In the genomic region with DNA sequence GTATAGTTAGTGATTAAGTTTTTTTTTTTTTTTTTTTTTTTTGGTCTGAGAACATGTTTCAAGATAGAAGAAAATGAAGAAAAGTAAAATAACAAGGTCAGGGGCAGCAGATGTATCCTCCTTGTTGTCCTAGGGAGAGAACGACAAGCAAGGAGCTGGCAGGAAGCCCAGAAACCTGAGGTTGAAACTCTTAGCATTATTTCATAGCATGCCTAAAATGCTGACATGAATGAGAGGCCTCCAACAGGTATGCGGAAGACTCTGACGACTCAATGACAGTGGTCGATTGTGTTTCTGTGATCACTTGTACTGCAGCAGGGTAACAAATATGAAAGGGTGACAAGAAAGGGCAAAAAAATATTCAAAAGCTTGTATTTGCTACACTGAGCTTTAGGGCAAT, we compare ENCODE assay signal across 14 cellular contexts.
DNase-seq lines count a peak whose midpoint lies in the region; ATAC-seq and TF ChIP-seq lines count a peak whose summit lies in the region.
"Had no signal": no experiment of that assay in that cellular context is flagged by ENCODE, and none has a peak within 500 bp of the region (broad histone marks: within the 10 kb centered on the region; RNA-seq: fewer than 3 reads in every experiment).

No MANE protein-coding gene starts in this region.

- no peaks in the 10 kb centered on the region for H4K20me1 ChIP-seq in neural progenitor cell (ENCODE audit: low read depth)

- no peaks in the 10 kb centered on the region for H3K4me1 ChIP-seq in neural progenitor cell
- H3K4me1 ChIP-seq: upper lobe of left lung had no signal

- no peak overlapping the region for H3K4me2 ChIP-seq in neural progenitor cell

- no peak overlapping the region for H2AFZ ChIP-seq in neural progenitor cell (replicated peaks)

- no peaks in the 10 kb centered on the region for H3K27me3 ChIP-seq in neural progenitor cell
- H3K27me3 ChIP-seq: upper lobe of left lung had no signal

- H3K4me1 Mint-ChIP-seq in activated CD4-positive, alpha-beta T cell treated with anti-CD3 and anti-CD28 coated beads for 36 hours: no peaks in the 10 kb centered on the region
- H3K4me1 Mint-ChIP-seq in activated CD4-positive, alpha-beta T cell treated with anti-CD3 and anti-CD28 coated beads, Interleukin-2, amount 10 ng/mL, durations not matched to agents 24 days and 14 days: no peaks in the 10 kb centered on the region
- H3K4me1 Mint-ChIP-seq in neural progenitor cell: no peaks in the 10 kb centered on the region
- H3K4me1 Mint-ChIP-seq in activated CD4-positive, alpha-beta memory T cell treated with anti-CD3 and anti-CD28 coated beads for 36 hours (ENCODE audit: low read depth): no peaks in the 10 kb centered on the region
- H3K4me1 Mint-ChIP-seq: activated naive CD4-positive, alpha-beta T cell treated with anti-CD3 and anti-CD28 coated beads, Interleukin-2, amount 50 U/mL, for 24 hours had no signal

- no peak overlapping the region for H3K27ac ChIP-seq in neural progenitor cell
- H3K27ac ChIP-seq: upper lobe of left lung had no signal

- no peak overlapping the region for H3K9ac ChIP-seq in neural progenitor cell

- H3K27me3 Mint-ChIP-seq in activated CD4-positive, alpha-beta T cell treated with anti-CD3 and anti-CD28 coated beads for 36 hours: no peaks in the 10 kb centered on the region
- H3K27me3 Mint-ChIP-seq in activated CD4-positive, alpha-beta T cell treated with anti-CD3 and anti-CD28 coated beads, Interleukin-2, amount 10 ng/mL, durations not matched to agents 24 days and 14 days: no peaks in the 10 kb centered on the region
- no peaks in the 10 kb centered on the region for H3K27me3 Mint-ChIP-seq in neural progenitor cell (ENCODE audit: insufficient read depth, low read depth)
- H3K27me3 Mint-ChIP-seq in activated CD4-positive, alpha-beta memory T cell treated with anti-CD3 and anti-CD28 coated beads for 36 hours: no peaks in the 10 kb centered on the region
- H3K27me3 Mint-ChIP-seq: activated naive CD4-positive, alpha-beta T cell treated with anti-CD3 and anti-CD28 coated beads, Interleukin-2, amount 50 U/mL, for 24 hours had no signal

- POLR2A ChIA-PET in activated CD4-positive, alpha-beta T cell treated with anti-CD3 and anti-CD28 coated beads for 36 hours (lab: Charles Lee): no interaction called here
- POLR2A ChIA-PET in activated CD4-positive, alpha-beta memory T cell treated with anti-CD3 and anti-CD28 coated beads for 36 hours (lab: Charles Lee): no interaction called here

- H3K9me3 Mint-ChIP-seq in activated CD4-positive, alpha-beta T cell treated with anti-CD3 and anti-CD28 coated beads for 36 hours (ENCODE audit: low read depth): peaks cover 5% of the 10 kb centered on the region
- peaks cover 3% of the 10 kb centered on the region for H3K9me3 Mint-ChIP-seq in activated CD4-positive, alpha-beta T cell treated with anti-CD3 and anti-CD28 coated beads, Interleukin-2, amount 10 ng/mL, durations not matched to agents 24 days and 14 days
- peaks cover 5% of the 10 kb centered on the region for H3K9me3 Mint-ChIP-seq in neural progenitor cell
- H3K9me3 Mint-ChIP-seq in activated CD4-positive, alpha-beta memory T cell treated with anti-CD3 and anti-CD28 coated beads for 36 hours: peaks cover 5% of the 10 kb centered on the region

- H3K79me2 ChIP-seq in neural progenitor cell (ENCODE audit: low read depth): no peaks in the 10 kb centered on the region

- peak; percentile 5 for DNase-seq in activated CD4-positive, alpha-beta T cell treated with anti-CD3 and anti-CD28 coated beads for 36 hours
- DNase-seq in activated CD4-positive, alpha-beta T cell treated with anti-CD3 and anti-CD28 coated beads, Interleukin-2, amount 10 ng/mL, durations not matched to agents 24 days and 14 days: no peak
- peak; percentile 73 to 82 for DNase-seq in NCI-H526 (lab: John Stamatoyannopoulos, UW)
- peak; percentile 83 for DNase-seq in epithelial cell of esophagus (ENCODE audit: low read depth)
- DNase-seq in NCI-H1930 (lab: John Stamatoyannopoulos, UW): no peak
- no peak for DNase-seq in neural progenitor cell (ENCODE audit: low spot score)
- no peak for DNase-seq in activated CD4-positive, alpha-beta memory T cell treated with anti-CD3 and anti-CD28 coated beads for 36 hours
- DNase-seq: activated CD4-positive, alpha-beta T cell treated with anti-CD3 and anti-CD28 coated beads, Interleukin-2, amount 50 U/mL, for 48 hours; effector CD4-positive, alpha-beta T cell; HCEC 1CT; upper lobe of left lung had no signal

- no peak for TF ChIP-seq CTCF in epithelial cell of esophagus (IDR thresholded peaks at IDR 0.05; ENCODE audit: insufficient read depth, low read depth, low read length, missing control alignments)
- no peak for TF ChIP-seq CTCF in neural progenitor cell (IDR thresholded peaks at IDR 0.05)

- H3K36me3 Mint-ChIP-seq in activated CD4-positive, alpha-beta T cell treated with anti-CD3 and anti-CD28 coated beads for 36 hours (ENCODE audit: low read depth): peaks cover 3% of the 10 kb centered on the region
- no peaks in the 10 kb centered on the region for H3K36me3 Mint-ChIP-seq in activated CD4-positive, alpha-beta T cell treated with anti-CD3 and anti-CD28 coated beads, Interleukin-2, amount 10 ng/mL, durations not matched to agents 24 days and 14 days (ENCODE audit: low read depth)
- no peaks in the 10 kb centered on the region for H3K36me3 Mint-ChIP-seq in neural progenitor cell
- no peaks in the 10 kb centered on the region for H3K36me3 Mint-ChIP-seq in activated CD4-positive, alpha-beta memory T cell treated with anti-CD3 and anti-CD28 coated beads for 36 hours
- H3K36me3 Mint-ChIP-seq: activated naive CD4-positive, alpha-beta T cell treated with anti-CD3 and anti-CD28 coated beads, Interleukin-2, amount 50 U/mL, for 24 hours had no signal

- no peak overlapping the region for H3K4me3 Mint-ChIP-seq in activated CD4-positive, alpha-beta T cell treated with anti-CD3 and anti-CD28 coated beads for 36 hours
- H3K4me3 Mint-ChIP-seq in activated CD4-positive, alpha-beta T cell treated with anti-CD3 and anti-CD28 coated beads, Interleukin-2, amount 10 ng/mL, durations not matched to agents 24 days and 14 days: no peak overlapping the region
- H3K4me3 Mint-ChIP-seq in neural progenitor cell: no peak overlapping the region
- H3K4me3 Mint-ChIP-seq in activated CD4-positive, alpha-beta memory T cell treated with anti-CD3 and anti-CD28 coated beads for 36 hours: no peak overlapping the region
- H3K4me3 Mint-ChIP-seq: activated naive CD4-positive, alpha-beta T cell treated with anti-CD3 and anti-CD28 coated beads, Interleukin-2, amount 50 U/mL, for 24 hours had no signal

- H3K9me3 ChIP-seq in neural progenitor cell (ENCODE audit: low read depth): no peaks in the 10 kb centered on the region
- H3K9me3 ChIP-seq: upper lobe of left lung had no signal

- no peak for ATAC-seq in activated CD4-positive, alpha-beta T cell treated with anti-CD3 and anti-CD28 coated beads for 36 hours
- ATAC-seq in HG02840 (IDR thresholded peaks at IDR 0.05; ENCODE audit: low FRiP score, unreplicated experiment): no peak
- ATAC-seq: sciatic nerve had no signal

- no peaks in the 10 kb centered on the region for H3F3A ChIP-seq in neural progenitor cell (ENCODE audit: low read depth)

- intact Hi-C loops in activated CD4-positive, alpha-beta T cell treated with anti-CD3 and anti-CD28 coated beads for 36 hours (cut with DNase I, micrococcal nuclease): no loop called here
- intact Hi-C loops in activated CD4-positive, alpha-beta T cell treated with anti-CD3 and anti-CD28 coated beads, Interleukin-2, amount 10 ng/mL, durations not matched to agents 24 days and 14 days (cut with micrococcal nuclease): no loop called here
- intact Hi-C loops in activated CD4-positive, alpha-beta memory T cell treated with anti-CD3 and anti-CD28 coated beads for 36 hours (cut with micrococcal nuclease): no loop called here

- no peaks in the 10 kb centered on the region for H3K36me3 ChIP-seq in neural progenitor cell
- H3K36me3 ChIP-seq: upper lobe of left lung had no signal

- H3K4me3 ChIP-seq in epithelial cell of esophagus (ENCODE audit: low read length) (no peak overlapping the region), neural progenitor cell (no peak overlapping the region)
- H3K4me3 ChIP-seq: upper lobe of left lung had no signal

- H3K27ac Mint-ChIP-seq in activated CD4-positive, alpha-beta T cell treated with anti-CD3 and anti-CD28 coated beads for 36 hours: no peak overlapping the region
- no peak overlapping the region for H3K27ac Mint-ChIP-seq in activated CD4-positive, alpha-beta T cell treated with anti-CD3 and anti-CD28 coated beads, Interleukin-2, amount 10 ng/mL, durations not matched to agents 24 days and 14 days
- H3K27ac Mint-ChIP-seq in neural progenitor cell: no peak overlapping the region
- no peak overlapping the region for H3K27ac Mint-ChIP-seq in activated CD4-positive, alpha-beta memory T cell treated with anti-CD3 and anti-CD28 coated beads for 36 hours
- H3K27ac Mint-ChIP-seq: activated naive CD4-positive, alpha-beta T cell treated with anti-CD3 and anti-CD28 coated beads, Interleukin-2, amount 50 U/mL, for 24 hours had no signal

- CTCF ChIA-PET in activated CD4-positive, alpha-beta T cell treated with anti-CD3 and anti-CD28 coated beads for 36 hours (lab: Charles Lee): interaction anchor here (0.6 kb wide), 1 partner anchor 60 kb away, joined by 4 read pairs; no protein-coding TSS in a partner anchor
- CTCF ChIA-PET in activated CD4-positive, alpha-beta memory T cell treated with anti-CD3 and anti-CD28 coated beads for 36 hours (lab: Charles Lee): no interaction called here

Comparison
In these comparisons a context has a peak if more than half of its experiments do, and no peak if none do; other contexts are left out.
1. DNase-seq: peak in activated CD4-positive, alpha-beta T cell treated with anti-CD3 and anti-CD28 coated beads for 36 hours (single experiment), NCI-H526 (2 of 2) and epithelial cell of esophagus (single experiment); none in activated CD4-positive, alpha-beta T cell treated with anti-CD3 and anti-CD28 coated beads, Interleukin-2, amount 10 ng/mL, durations not matched to agents 24 days and 14 days (single experiment), NCI-H1930 (0 of 2), neural progenitor cell (single experiment) and activated CD4-positive, alpha-beta memory T cell treated with anti-CD3 and anti-CD28 coated beads for 36 hours (single experiment).